ENCODE assay signal across 17 cellular contexts in the genomic region with DNA sequence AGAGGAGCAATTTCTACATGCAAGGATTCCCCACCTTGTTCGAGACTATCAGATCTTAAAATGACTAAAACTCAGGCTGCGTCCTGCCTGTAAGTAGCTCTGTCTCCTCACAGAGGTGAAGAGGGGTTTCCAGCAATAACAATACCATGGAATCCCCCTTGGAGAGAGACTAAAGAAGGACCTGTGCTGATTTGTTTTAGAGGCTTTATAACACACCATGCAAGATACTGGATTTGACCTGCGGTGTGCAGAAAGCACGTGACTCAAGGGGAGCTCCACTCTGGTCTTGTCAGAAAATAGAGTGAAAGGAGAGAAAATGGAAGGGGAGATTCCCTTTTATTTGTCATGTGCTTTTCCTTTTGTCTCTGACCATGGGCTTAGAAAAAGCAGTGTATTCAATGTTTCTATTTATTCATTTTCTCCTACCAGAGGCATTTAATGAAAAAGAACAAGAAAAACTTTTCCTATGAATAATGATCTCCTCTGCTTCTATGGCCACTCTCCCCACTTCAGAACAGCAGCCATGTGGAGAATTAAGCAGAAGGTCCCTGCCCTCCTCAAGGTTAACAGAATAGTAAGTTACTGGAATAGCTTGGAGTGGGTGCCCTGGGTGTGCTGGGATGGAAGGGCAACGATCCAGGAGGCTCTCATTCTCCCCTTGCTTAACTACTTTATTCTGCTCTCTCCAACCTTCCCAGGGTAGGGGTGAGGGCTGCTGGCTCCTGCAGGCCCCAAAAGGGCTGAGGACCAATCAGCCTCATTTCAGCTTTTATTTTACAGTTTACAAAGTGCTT. TPM values are rescaled to one million over a fixed set of nuclear protein-coding genes. Genes with fewer than 3 reads are reported as not detected.
DNase-seq lines count a peak whose midpoint lies in the region; ATAC-seq lines count a peak whose summit lies in the region.
"Had no signal": no experiment of that assay in that cellular context is flagged by ENCODE, and none has a peak within 500 bp of the region (broad histone marks: within the 10 kb centered on the region; RNA-seq: fewer than 3 reads in every experiment).

No MANE protein-coding gene starts in this region.

- no peak for DNase-seq in activated T-cell treated with anti-CD3 and anti-CD28 coated beads, Interleukin-2, amount 50 U/mL, for 24 hours
- DNase-seq in activated T-cell treated with anti-CD3 and anti-CD28 coated beads for 4 hours (no peak), foreskin melanocyte (no peak), GDM1 (lab: John Stamatoyannopoulos, UW) (no peak), 8988T (no peak)
- DNase-seq in activated T-helper 1 cell treated with anti-CD3 and anti-CD28 coated beads, Interleukin-12 subunit alpha, Interleukin-12 subunit beta, Interleukin-2, Interleukin-4 antibody, amounts not matched to agents 30 ng/mL and 10 ng/mL and 1 ng/mL, durations not matched to agents 14 hours and 24 hours and 36 hours (ENCODE audit: low spot score): no peak
- DNase-seq: ACHN; activated CD4-positive, alpha-beta T cell treated with anti-CD3 and anti-CD28 coated beads for 4 hours; activated gamma-delta T cell; Calu3; islet precursor cell; Kasumi-1; NCI-H146; NCI-H524; nucleus accumbens had no signal

- no peaks in the 10 kb centered on the region for H3K27me3 Mint-ChIP-seq in activated T-cell treated with anti-CD3 and anti-CD28 coated beads, Interleukin-2, amount 50 U/mL, for 24 hours
- no peaks in the 10 kb centered on the region for H3K27me3 Mint-ChIP-seq in activated T-helper 1 cell treated with anti-CD3 and anti-CD28 coated beads, Interleukin-12 subunit alpha, Interleukin-12 subunit beta, Interleukin-2, Interleukin-4 antibody, amounts not matched to agents 30 ng/mL and 10 ng/mL and 1 ng/mL, durations not matched to agents 14 hours and 24 hours and 36 hours (ENCODE audit: insufficient read depth)
- no peaks in the 10 kb centered on the region for H3K27me3 Mint-ChIP-seq in stimulated activated memory B cell treated with anti-CD40 and anti-IgM and Interleukin-4, amounts not matched to agents 10 μg/mL and 1 μg/mL and 100 μg/mL, for 72 hours

- peaks cover 15% of the 10 kb centered on the region for H3K4me1 Mint-ChIP-seq in activated T-cell treated with anti-CD3 and anti-CD28 coated beads, Interleukin-2, amount 50 U/mL, for 24 hours (ENCODE audit: low read depth)
- peaks cover 6% of the 10 kb centered on the region for H3K4me1 Mint-ChIP-seq in activated T-helper 1 cell treated with anti-CD3 and anti-CD28 coated beads, Interleukin-12 subunit alpha, Interleukin-12 subunit beta, Interleukin-2, Interleukin-4 antibody, amounts not matched to agents 30 ng/mL and 10 ng/mL and 1 ng/mL, durations not matched to agents 14 hours and 24 hours and 36 hours (ENCODE audit: low read depth)
- H3K4me1 Mint-ChIP-seq in stimulated activated memory B cell treated with anti-CD40 and anti-IgM and Interleukin-4, amounts not matched to agents 10 μg/mL and 1 μg/mL and 100 μg/mL, for 72 hours: peaks cover 36% of the 10 kb centered on the region

- ATAC-seq in GM19468 (IDR thresholded peaks at IDR 0.05; ENCODE audit: extremely low read depth, unreplicated experiment): peak; percentile 11
- ATAC-seq in stimulated activated memory B cell treated with anti-CD40 and anti-IgM and Interleukin-4, amounts not matched to agents 10 μg/mL and 1 μg/mL and 100 μg/mL, for 72 hours: peak; percentile 71

- no peak overlapping the region for H3K4me3 Mint-ChIP-seq in activated T-cell treated with anti-CD3 and anti-CD28 coated beads, Interleukin-2, amount 50 U/mL, for 24 hours
- no peak overlapping the region for H3K4me3 Mint-ChIP-seq in activated T-helper 1 cell treated with anti-CD3 and anti-CD28 coated beads, Interleukin-12 subunit alpha, Interleukin-12 subunit beta, Interleukin-2, Interleukin-4 antibody, amounts not matched to agents 30 ng/mL and 10 ng/mL and 1 ng/mL, durations not matched to agents 14 hours and 24 hours and 36 hours
- peak overlapping the region; percentile 42 for H3K4me3 Mint-ChIP-seq in stimulated activated memory B cell treated with anti-CD40 and anti-IgM and Interleukin-4, amounts not matched to agents 10 μg/mL and 1 μg/mL and 100 μg/mL, for 72 hours

- intact Hi-C loops in activated T-helper 1 cell treated with anti-CD3 and anti-CD28 coated beads, Interleukin-12 subunit alpha, Interleukin-12 subunit beta, Interleukin-2, Interleukin-4 antibody, amounts not matched to agents 30 ng/mL and 10 ng/mL and 1 ng/mL, durations not matched to agents 14 hours and 24 hours and 36 hours (cut with micrococcal nuclease): no loop called here

- H3K27ac Mint-ChIP-seq in activated T-cell treated with anti-CD3 and anti-CD28 coated beads, Interleukin-2, amount 50 U/mL, for 24 hours: peak overlapping the region; percentile 77
- peak overlapping the region; percentile 52 for H3K27ac Mint-ChIP-seq in activated T-helper 1 cell treated with anti-CD3 and anti-CD28 coated beads, Interleukin-12 subunit alpha, Interleukin-12 subunit beta, Interleukin-2, Interleukin-4 antibody, amounts not matched to agents 30 ng/mL and 10 ng/mL and 1 ng/mL, durations not matched to agents 14 hours and 24 hours and 36 hours
- H3K27ac Mint-ChIP-seq in stimulated activated memory B cell treated with anti-CD40 and anti-IgM and Interleukin-4, amounts not matched to agents 10 μg/mL and 1 μg/mL and 100 μg/mL, for 72 hours: peak overlapping the region; percentile 82

- H3K9me3 Mint-ChIP-seq in activated T-cell treated with anti-CD3 and anti-CD28 coated beads, Interleukin-2, amount 50 U/mL, for 24 hours: no peaks in the 10 kb centered on the region
- H3K9me3 Mint-ChIP-seq in activated T-helper 1 cell treated with anti-CD3 and anti-CD28 coated beads, Interleukin-12 subunit alpha, Interleukin-12 subunit beta, Interleukin-2, Interleukin-4 antibody, amounts not matched to agents 30 ng/mL and 10 ng/mL and 1 ng/mL, durations not matched to agents 14 hours and 24 hours and 36 hours: no peaks in the 10 kb centered on the region
- H3K9me3 Mint-ChIP-seq in stimulated activated memory B cell treated with anti-CD40 and anti-IgM and Interleukin-4, amounts not matched to agents 10 μg/mL and 1 μg/mL and 100 μg/mL, for 72 hours: no peaks in the 10 kb centered on the region

- peaks cover 67% of the 10 kb centered on the region for H3K36me3 Mint-ChIP-seq in activated T-cell treated with anti-CD3 and anti-CD28 coated beads, Interleukin-2, amount 50 U/mL, for 24 hours (ENCODE audit: low read depth)
- peaks cover 49% of the 10 kb centered on the region for H3K36me3 Mint-ChIP-seq in activated T-helper 1 cell treated with anti-CD3 and anti-CD28 coated beads, Interleukin-12 subunit alpha, Interleukin-12 subunit beta, Interleukin-2, Interleukin-4 antibody, amounts not matched to agents 30 ng/mL and 10 ng/mL and 1 ng/mL, durations not matched to agents 14 hours and 24 hours and 36 hours (ENCODE audit: low read depth)
- H3K36me3 Mint-ChIP-seq in stimulated activated memory B cell treated with anti-CD40 and anti-IgM and Interleukin-4, amounts not matched to agents 10 μg/mL and 1 μg/mL and 100 μg/mL, for 72 hours: peaks cover 21% of the 10 kb centered on the region

RNA-seq across cellular contexts. Expression of a gene that starts 19.2 kb away (rescaled TPM):
- total RNA-seq in activated T-helper 1 cell treated with anti-CD3 and anti-CD28 coated beads, Interleukin-12 subunit alpha, Interleukin-12 subunit beta, Interleukin-2, Interleukin-4 antibody, amounts not matched to agents 30 ng/mL and 10 ng/mL and 1 ng/mL, durations not matched to agents 14 hours and 24 hours and 36 hours: 48.8 and 49.7 TPM in 2 replicates

RNA-seq across cellular contexts. Expression of a gene that starts 42.1 kb away (rescaled TPM):
- total RNA-seq in activated T-helper 1 cell treated with anti-CD3 and anti-CD28 coated beads, Interleukin-12 subunit alpha, Interleukin-12 subunit beta, Interleukin-2, Interleukin-4 antibody, amounts not matched to agents 30 ng/mL and 10 ng/mL and 1 ng/mL, durations not matched to agents 14 hours and 24 hours and 36 hours: 1.0 and 1.1 TPM in 2 replicates
